Comparison of ENCODE assay signal across 14 cellular contexts in genomic region chr20:47681977-47682812, GRCh38.
DNase-seq lines count a peak whose midpoint lies in the region; ATAC-seq, FAIRE-seq and TF ChIP-seq lines count a peak whose summit lies in the region.
"Had no signal": no experiment of that assay in that cellular context is flagged by ENCODE, and none has a peak within 500 bp of the region (broad histone marks: within the 10 kb centered on the region; RNA-seq: fewer than 3 reads in every experiment).

No MANE protein-coding gene starts in this region.

- H3K27ac ChIP-seq in esophagus muscularis mucosa (replicated peaks in 1 of 4) (peak overlapping the region; percentile 70 to 82 (median 74)), left lung (peak overlapping the region; percentile 41 to 53), gastrocnemius medialis (no peak overlapping the region), small intestine (ENCODE audit: low read depth in 1 of 2, low read length in 1 of 2) (no peak overlapping the region)
- H3K27ac ChIP-seq: HL-60 had no signal

- TF ChIP-seq POLR2A in esophagus muscularis mucosa (IDR thresholded peaks at IDR 0.05; ENCODE audit: low read depth): no peak
- TF ChIP-seq POLR2A in gastrocnemius medialis (IDR thresholded peaks at IDR 0.05): no peak

- H3K36me3 ChIP-seq in esophagus muscularis mucosa (peaks cover 3 to 35% (median 16%) of the 10 kb centered on the region in 4 donors), left lung (no peaks in the 10 kb centered on the region), gastrocnemius medialis (no peaks in the 10 kb centered on the region), small intestine (ENCODE audit: control insufficient read depth in 2 of 2, insufficient read depth in 2 of 2, low read length in 2 of 2) (no peaks in the 10 kb centered on the region)

- H3K4me1 ChIP-seq in esophagus muscularis mucosa (peaks cover 28 to 58% (median 43%) of the 10 kb centered on the region in 4 donors), left lung (peaks cover 0 to 8% of the 10 kb centered on the region in 2 donors), gastrocnemius medialis (no peaks in the 10 kb centered on the region), small intestine (ENCODE audit: control insufficient read depth in 2 of 2, insufficient read depth in 1 of 2, low read depth in 1 of 2, low read length in 1 of 2) (peaks cover 0 to 2% of the 10 kb centered on the region in 2 donors)

- WGBS in esophagus muscularis mucosa: 37% methylated on average over 15 of the region's 23 CpGs
- 64 to 73% (median 67%) methylated on average over 23 of the region's 23 CpGs for WGBS in small intestine, 3 donors

- no peak for TF ChIP-seq CTCF in esophagus muscularis mucosa (IDR thresholded peaks at IDR 0.05)
- no peak for TF ChIP-seq CTCF in left lung (IDR thresholded peaks at IDR 0.05)
- TF ChIP-seq CTCF in gastrocnemius medialis (IDR thresholded peaks at IDR 0.05 in 4 of 5, conservative IDR thresholded peaks at IDR 0.05 in 1 of 5): no peak

- in situ Hi-C loops in gastrocnemius medialis (cut with MboI; ENCODE audit: low sequenced_read_pairs in 4 of 4): loop anchor here in 2 of 4 donors (5.0 to 10.0 kb wide), 2 partner anchors 933 to 935 kb away; no protein-coding TSS in a partner anchor

- no peaks in the 10 kb centered on the region for H3K27me3 ChIP-seq in esophagus muscularis mucosa
- H3K27me3 ChIP-seq in left lung: no peaks in the 10 kb centered on the region
- H3K27me3 ChIP-seq in gastrocnemius medialis: no peaks in the 10 kb centered on the region
- H3K27me3 ChIP-seq in small intestine (ENCODE audit: control insufficient read depth in 2 of 2, insufficient read depth in 2 of 2, low read length in 2 of 2): no peaks in the 10 kb centered on the region

- no peaks in the 10 kb centered on the region for H3K9me3 ChIP-seq in esophagus muscularis mucosa
- H3K9me3 ChIP-seq in left lung: no peaks in the 10 kb centered on the region
- no peaks in the 10 kb centered on the region for H3K9me3 ChIP-seq in gastrocnemius medialis
- H3K9me3 ChIP-seq in small intestine (ENCODE audit: control insufficient read depth, low read depth): no peaks in the 10 kb centered on the region

- no peak for TF ChIP-seq EP300 in esophagus muscularis mucosa (IDR thresholded peaks at IDR 0.05)

- FAIRE-seq in small intestine (lab: Jason Lieb, UNC): no peak
- FAIRE-seq: GM12891 had no signal

- DNase-seq in GM04504 (ENCODE audit: low read depth): peak; percentile 60
- DNase-seq in esophagus muscularis mucosa (ENCODE audit: extremely low spot score): no peak
- DNase-seq in left lung: peak; percentile 56 to 71
- no peak for DNase-seq in gastrocnemius medialis
- no peak for DNase-seq in small intestine
- no peak for DNase-seq in NCI-H1417 (lab: John Stamatoyannopoulos, UW)
- DNase-seq: activated CD4-positive, alpha-beta memory T cell treated with anti-CD3 and anti-CD28 coated beads for 36 hours; NCI-H1092; NK-92 treated with Interleukin-12 subunit alpha and Interleukin-12 subunit beta, amount 100 ng/mL, for 24 hours; occipital lobe had no signal

- H3K4me3 ChIP-seq in esophagus muscularis mucosa (no peak overlapping the region), left lung (no peak overlapping the region), gastrocnemius medialis (no peak overlapping the region), small intestine (ENCODE audit: low read depth in 1 of 2, low read length in 2 of 2) (no peak overlapping the region)

- intact Hi-C loops in esophagus muscularis mucosa (cut with DNase I): loop anchor here (5.0 kb wide), 2 partner anchors 40 to 105 kb away; partner anchors contain the start of gene SULF2
- intact Hi-C loops in left lung (cut with DNase I): no loop called here
- intact Hi-C loops in gastrocnemius medialis (cut with DNase I; ENCODE audit: low total_unique reads): no loop called here

- peak; percentile 60 for ATAC-seq in left lung
- peak; percentile 32 to 38 for ATAC-seq in gastrocnemius medialis
- ATAC-seq in HG03439 (IDR thresholded peaks at IDR 0.05; ENCODE audit: unreplicated experiment): no peak
- no peak for ATAC-seq in HG03025 (IDR thresholded peaks at IDR 0.05; ENCODE audit: low FRiP score, unreplicated experiment)

Comparison
In these comparisons a context has a peak if more than half of its experiments do, and no peak if none do; other contexts are left out.
1. DNase-seq: peak in GM04504 (single experiment) and left lung (2 of 2); none in esophagus muscularis mucosa (single experiment), gastrocnemius medialis (0 of 2), small intestine (single experiment) and NCI-H1417 (0 of 3).
2. H3K27ac ChIP-seq: peak in esophagus muscularis mucosa (4 of 4) and left lung (2 of 2); none in gastrocnemius medialis (0 of 4) and small intestine (0 of 2).
3. ATAC-seq: peak in left lung (single experiment) and gastrocnemius medialis (2 of 2); none in HG03439 (single experiment) and HG03025 (single experiment).